8 cellular contexts compared by ENCODE assay signal in genomic region chr12:42145552-42146215, GRCh38. TPM values are rescaled to one million over a fixed set of nuclear protein-coding genes. Genes with fewer than 3 reads are reported as not detected.
DNase-seq lines count a peak whose midpoint lies in the region; ATAC-seq, FAIRE-seq and TF ChIP-seq lines count a peak whose summit lies in the region.

No MANE protein-coding gene starts in this region.

- no peaks in the 10 kb centered on the region for H3K9me3 ChIP-seq in CD4-positive, alpha-beta memory T cell (ENCODE audit: control insufficient read depth in 1 of 2, low read length in 2 of 2)
- no peaks in the 10 kb centered on the region for H3K9me3 ChIP-seq in GM12878 (replicated peaks; ENCODE audit: control insufficient read depth, insufficient read depth, low read length)
- H3K9me3 ChIP-seq in mucosa of rectum (ENCODE audit: control insufficient read depth in 2 of 2, low read length in 2 of 2), result no peaks in the 10 kb centered on the region

- peaks cover 0 to 2% (median 0%) of the 10 kb centered on the region in 8 donors for H3K9me3 Mint-ChIP-seq in CD4-positive, alpha-beta memory T cell

- ATAC-seq in GM12878 (no peak), GM18498 (IDR thresholded peaks at IDR 0.05; ENCODE audit: unreplicated experiment) (no peak), HG03175 (IDR thresholded peaks at IDR 0.05; ENCODE audit: unreplicated experiment) (no peak), GM19324 (IDR thresholded peaks at IDR 0.05; ENCODE audit: low FRiP score, unreplicated experiment) (no peak)

- no peak for FAIRE-seq in GM12878 (lab: Jason Lieb, UNC)

- no peaks in the 10 kb centered on the region for H4K20me1 ChIP-seq in GM12878 (ENCODE audit: control insufficient read depth, insufficient read depth)

- H3K27me3 ChIP-seq in CD4-positive, alpha-beta memory T cell (ENCODE audit: insufficient read depth, low read length), result no peaks in the 10 kb centered on the region
- no peaks in the 10 kb centered on the region for H3K27me3 ChIP-seq in GM12878 (replicated peaks in 1 of 2; ENCODE audit: control insufficient read depth in 2 of 2, insufficient read depth in 2 of 2, low read length in 1 of 2)
- H3K27me3 ChIP-seq in mucosa of rectum (ENCODE audit: control insufficient read depth in 2 of 2, insufficient read depth in 2 of 2, low read length in 2 of 2), result no peaks in the 10 kb centered on the region

- peak overlapping the region; percentile 98 for H3K4me2 ChIP-seq in GM12878 (ENCODE audit: control insufficient read depth, insufficient read depth)

- WGBS in GM12878 (ENCODE audit: insufficient coverage, insufficient replicate concordance, low lambda C conversion rate, missing lambda C conversion rate), result 81% methylated on average over 11 of the region's 11 CpGs

- no peak overlapping the region; the same call in 1 of the 2 replicates for H3K9ac ChIP-seq in GM12878 (ENCODE audit: control insufficient read depth, insufficient read depth, low read length)
- H3K9ac ChIP-seq in mucosa of rectum (ENCODE audit: low read depth in 1 of 2, low read length in 2 of 2), result peak overlapping the region; percentile 72 to 82

- TF ChIP-seq CTCF in GM12878 (IDR thresholded peaks at IDR 0.05 in 2 of 3, conservative IDR thresholded peaks at IDR 0.05 in 1 of 3; ENCODE audit: control insufficient read depth in 2 of 3, extremely low read depth in 1 of 3, insufficient read depth in 1 of 3, low read depth in 3 of 3, low read length in 3 of 3), result no peak

- peak overlapping the region; percentile 86 to 95 (median 89) for H3K4me3 Mint-ChIP-seq in CD4-positive, alpha-beta memory T cell

- no peak overlapping the region for H3K27ac ChIP-seq in CD4-positive, alpha-beta memory T cell (ENCODE audit: low read depth, low read length)
- H3K27ac ChIP-seq in GM12878 (ENCODE audit: control insufficient read depth, insufficient read depth) (no peak overlapping the region), mucosa of rectum (ENCODE audit: low read depth in 2 of 2, low read length in 2 of 2) (peak overlapping the region in 1 of 2 donors; percentile 91)

- POLR2A ChIA-PET in CD4-positive, alpha-beta memory T cell (lab: Charles Lee; ENCODE audit: partially characterized antibody), result interaction anchor here (0.6 to 1.7 kb wide), 10 partner anchors 20 to 182 kb away, joined by 3 to 8 read pairs (median 4); partner anchors contain the start of genes PPHLN1 and ZCRB1
- POLR2A ChIA-PET in GM12878 (lab: Charles Lee), result interaction anchor here (0.7 to 1.4 kb wide), 5 partner anchors 15 to 181 kb away, joined by 3 to 8 read pairs (median 5); partner anchors contain the start of genes PPHLN1 and ZCRB1

- no peak for TF ChIP-seq RAD21 in GM12878 (IDR thresholded peaks at IDR 0.05; ENCODE audit: insufficient read depth, low read depth, low read length)

- in situ Hi-C loops in GM12878 (cut with MboI), result no loop called here

- peak overlapping the region; percentile 94 for H2AFZ ChIP-seq in GM12878 (ENCODE audit: control insufficient read depth, low read depth, low read length)

- H3K4me3 ChIP-seq in CD4-positive, alpha-beta memory T cell (ENCODE audit: low read length in 2 of 2), result peak overlapping the region in 1 of 2 donors; percentile 80
- H3K4me3 ChIP-seq in GM12878 (peak overlapping the region; percentile 82; the same call in 1 of the 2 replicates), mucosa of rectum (ENCODE audit: low read length in 2 of 2) (peak overlapping the region; percentile 87 to 89)

- DNase-seq in CD4-positive, alpha-beta memory T cell, result no peak
- DNase-seq in HuH-7.5 (ENCODE audit: low spot score), result peak; percentile 16
- no peak for DNase-seq in GM12878 (ENCODE audit: low read depth, low spot score)
- no peak for DNase-seq in central memory CD4-positive, alpha-beta T cell

- no peak for TF ChIP-seq EP300 in GM12878 (IDR thresholded peaks at IDR 0.05; ENCODE audit: borderline replicate concordance in 1 of 2, control insufficient read depth in 1 of 2, low read depth in 2 of 2, low read length in 2 of 2)

- no TSS peak for BruUV-seq in GM12878 (replicated peaks; lab: Mats Ljungman, UMichigan)

- CTCF ChIA-PET in CD4-positive, alpha-beta memory T cell (lab: Charles Lee; ENCODE audit: partially characterized antibody), result interaction anchor here (1.0 to 1.4 kb wide), 3 partner anchors 15 to 226 kb away, joined by 3 to 6 read pairs (median 3); no protein-coding TSS in a partner anchor
- CTCF ChIA-PET in GM12878 (lab: Yijun Ruan, JAX), result interaction anchor here (0.9 to 1.3 kb wide), 6 partner anchors 9 to 226 kb away, joined by 3 to 6 read pairs (median 3); no protein-coding TSS in a partner anchor

- intact Hi-C loops in CD4-positive, alpha-beta memory T cell (cut with micrococcal nuclease), result loop anchor here (1.0 to 2.0 kb wide), 2 partner anchors 47 to 92 kb away; no protein-coding TSS in a partner anchor
- intact Hi-C loops in GM12878 (cut with micrococcal nuclease; ENCODE audit: unreplicated experiment), result loop anchor here (10.0 kb wide), 1 partner anchor 319 kb away; no protein-coding TSS in a partner anchor

- peaks cover 0 to 3% of the 10 kb centered on the region in 2 donors for H3K36me3 Mint-ChIP-seq in CD4-positive, alpha-beta memory T cell

- no peaks in the 10 kb centered on the region for H3K27me3 Mint-ChIP-seq in CD4-positive, alpha-beta memory T cell

- H3K4me1 Mint-ChIP-seq in CD4-positive, alpha-beta memory T cell, result peaks cover 28 to 42% (median 36%) of the 10 kb centered on the region in 4 donors

- RAD21 ChIA-PET in GM12878 (lab: Charles Lee; ENCODE audit: unreplicated experiment), result interaction anchor here (0.7 to 1.0 kb wide), 6 partner anchors 14 to 186 kb away, joined by 3 to 6 read pairs (median 3); no protein-coding TSS in a partner anchor

- no peak for TF ChIP-seq POLR2A in GM12878 (IDR thresholded peaks at IDR 0.05; ENCODE audit: low read depth, low read length)

- H3K36me3 ChIP-seq in CD4-positive, alpha-beta memory T cell (ENCODE audit: insufficient read depth, low read length), result no peaks in the 10 kb centered on the region
- H3K36me3 ChIP-seq in GM12878 (ENCODE audit: control insufficient read depth in 2 of 2, insufficient read depth in 2 of 2, low read length in 1 of 2) (no peaks in the 10 kb centered on the region), mucosa of rectum (ENCODE audit: control insufficient read depth in 2 of 2, insufficient read depth in 2 of 2, low read length in 2 of 2) (no peaks in the 10 kb centered on the region)

- SMC1A ChIA-PET in GM12878 (lab: Charles Lee; ENCODE audit: uncharacterized antibody, unreplicated experiment), result interaction anchor here (0.8 to 1.5 kb wide), 13 partner anchors 9 to 227 kb away, joined by 3 to 7 read pairs (median 4); partner anchors contain the start of genes PPHLN1 and ZCRB1

- H3K27ac Mint-ChIP-seq in CD4-positive, alpha-beta memory T cell, result peak overlapping the region; percentile 72 to 94 (median 89)

- H3K79me2 ChIP-seq in GM12878 (ENCODE audit: control insufficient read depth, insufficient read depth, low read length), result peaks cover 32% of the 10 kb centered on the region

- H3K4me1 ChIP-seq in CD4-positive, alpha-beta memory T cell (ENCODE audit: insufficient read depth, low read length), result peaks cover 35% of the 10 kb centered on the region
- H3K4me1 ChIP-seq in GM12878 (ENCODE audit: control insufficient read depth, insufficient read depth, low read length) (peaks cover 5% of the 10 kb centered on the region; the same call in 1 of the 2 replicates), mucosa of rectum (ENCODE audit: control insufficient read depth in 2 of 2, insufficient read depth in 2 of 2, low read length in 2 of 2) (peaks cover 13% of the 10 kb centered on the region in 2 donors)

TF ChIP-seq in GM12878, 131 proteins besides CTCF, POLR2A, EP300 and RAD21 (continues in another document):
- TF ChIP-seq POLR2AphosphoS5 (IDR thresholded peaks at IDR 0.05; ENCODE audit: low read length) (no peak), MAX (IDR thresholded peaks at IDR 0.05; ENCODE audit: low read depth, low read length) (0 out of 2 replicates have a peak, but pooled peaks have one; percentile 29), YY1 (IDR thresholded peaks at IDR 0.05; ENCODE audit: low read depth, low read length) (no peak), ZNF274 (IDR thresholded peaks at IDR 0.05; ENCODE audit: insufficient read depth, insufficient read length) (no peak)

RNA-seq across cellular contexts. Expression of gene GXYLT1, which starts 1.0 kb away (rescaled TPM):
- total RNA-seq in CD4-positive, alpha-beta memory T cell, result 1 to 10 TPM; 8.3 to 9.5 TPM
- 1 to 10 TPM; 2.3 to 4.0 TPM for polyA plus RNA-seq in CD4-positive, alpha-beta memory T cell
- 17.6 and 18.4 TPM in 2 replicates for total RNA-seq in GM12878 (2013; cell fraction: nucleolus; rRNA removed)
- 7.9 and 8.5 TPM in 2 replicates for total RNA-seq in GM12878 (2014; rRNA removed)
- 7.1 and 7.8 TPM in 2 replicates for total RNA-seq in GM12878 (2014; rRNA removed; fragmentation: Illumina TruSeq; extraction: Trizol)
- total RNA-seq in GM12878 (2021), result 8.7 and 9.4 TPM in 2 replicates
- 2.5 TPM for polyA plus RNA-seq in GM12878 (2011; ENCODE audit: low read depth)
- polyA plus RNA-seq in GM12878 (2011; rRNA removed), result 10.3 and 18.3 TPM in 2 replicates
- polyA plus RNA-seq in GM12878 (2011; cell fraction: cytosol; rRNA removed), result 3.5 and 3.6 TPM in 2 replicates
- polyA plus RNA-seq in GM12878 (2011; cell fraction: nucleus; rRNA removed), result 4.6 and 5.5 TPM in 2 replicates
- 4.1 and 4.8 TPM in 2 replicates for polyA plus RNA-seq in GM12878 (2012)
- polyA plus RNA-seq in GM12878 (2014; fragmentation: Illumina TruSeq; extraction: Trizol), result 10.2 and 17.7 TPM in 2 replicates
- 1 to 10 TPM; 2.3 to 2.4 TPM for polyA plus RNA-seq in GM12878 (2014; fragmentation: Nextera tagmentation; extraction: Ambion mirVana)
- polyA plus RNA-seq in GM12878 (2014; rRNA removed), result 6.3 and 7.0 TPM in 2 replicates
- 10 to 100 TPM; 12.7 to 14.9 TPM for polyA plus RNA-seq in GM12878 (2016; fragmentation: Nextera tagmentation; extraction: Ambion mirVana)
- polyA minus RNA-seq in GM12878 (2011; rRNA and poly(A)+ RNA removed), result 5.5 and 8.9 TPM in 2 replicates
- 4.7 and 5.4 TPM in 2 replicates for polyA minus RNA-seq in GM12878 (2011; cell fraction: cytosol; rRNA and poly(A)+ RNA removed)
- 4.7 and 7.4 TPM in 2 replicates for polyA minus RNA-seq in GM12878 (2011; cell fraction: nucleus; rRNA and poly(A)+ RNA removed)
